ENCODE assay signal across 9 cellular contexts in the genomic region with DNA sequence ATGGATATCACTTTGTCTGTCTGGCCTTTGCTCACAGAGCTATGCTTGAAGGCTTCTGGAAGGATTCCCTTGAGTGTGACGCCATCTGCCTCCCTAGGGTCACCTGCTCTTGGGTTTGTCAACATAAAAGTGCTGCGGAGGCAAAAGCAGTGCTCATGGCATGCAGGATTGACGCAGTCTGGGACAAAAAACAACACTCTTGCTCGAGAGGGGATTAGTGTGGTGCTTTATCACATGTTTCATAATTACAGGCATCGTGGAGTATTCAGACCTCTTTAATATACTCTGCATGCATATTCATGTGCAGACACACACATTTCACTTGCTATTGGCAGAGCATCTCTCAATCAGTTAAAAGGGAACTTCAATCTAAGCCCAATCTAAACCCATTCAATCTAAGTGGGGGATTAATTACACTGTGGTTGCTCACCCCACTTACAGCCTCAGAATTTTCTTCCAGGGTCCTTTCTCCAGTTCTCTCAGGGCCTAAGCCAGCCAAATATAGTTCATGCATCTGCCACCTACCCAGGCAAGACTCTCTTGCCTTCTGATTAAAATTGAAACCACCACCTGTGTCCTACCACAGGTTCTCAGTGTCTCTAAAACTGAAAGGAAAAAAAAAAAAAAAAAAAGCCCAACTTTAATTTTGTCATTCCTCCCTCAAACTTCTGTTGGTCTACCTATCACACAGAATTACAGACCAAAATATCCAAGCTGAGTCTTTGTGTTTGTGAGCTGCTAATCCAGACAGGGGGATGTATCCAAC.
DNase-seq lines count a peak whose midpoint lies in the region; ATAC-seq lines count a peak whose summit lies in the region.
"Had no signal": no experiment of that assay in that cellular context is flagged by ENCODE, and none has a peak within 500 bp of the region (broad histone marks: within the 10 kb centered on the region; RNA-seq: fewer than 3 reads in every experiment).

No MANE protein-coding gene starts in this region.

- H3K4me3 Mint-ChIP-seq in activated T-helper 2 cell treated with anti-CD3 and anti-CD28 coated beads, Interferon-gamma antibody, Interleukin-2, Interleukin-4, amounts not matched to agents 10 μg/mL and 5 μg/mL and 100 μg/mL, durations not matched to agents 14 hours and 24 hours and 36 hours (ENCODE audit: low read depth) = peak overlapping the region; percentile 4
- H3K4me3 Mint-ChIP-seq: central memory CD8-positive, alpha-beta T cell had no signal

- H3K27ac Mint-ChIP-seq in activated T-helper 2 cell treated with anti-CD3 and anti-CD28 coated beads, Interferon-gamma antibody, Interleukin-2, Interleukin-4, amounts not matched to agents 10 μg/mL and 5 μg/mL and 100 μg/mL, durations not matched to agents 14 hours and 24 hours and 36 hours = peak overlapping the region; percentile 34

- H3K27me3 ChIP-seq in subcutaneous abdominal adipose tissue (ENCODE audit: control insufficient read depth in 5 of 5, insufficient read depth in 4 of 5, low read length in 5 of 5) = no peaks in the 10 kb centered on the region

- ATAC-seq in GM19351 (IDR thresholded peaks at IDR 0.05; ENCODE audit: unreplicated experiment) (peak; percentile 74), HG03342 (IDR thresholded peaks at IDR 0.05; ENCODE audit: unreplicated experiment) (peak; percentile 79)

- H3K9me3 Mint-ChIP-seq in activated T-helper 2 cell treated with anti-CD3 and anti-CD28 coated beads, Interferon-gamma antibody, Interleukin-2, Interleukin-4, amounts not matched to agents 10 μg/mL and 5 μg/mL and 100 μg/mL, durations not matched to agents 14 hours and 24 hours and 36 hours = no peaks in the 10 kb centered on the region
- H3K9me3 Mint-ChIP-seq: central memory CD8-positive, alpha-beta T cell had no signal

- peak overlapping the region; percentile 42 for H3K27ac ChIP-seq in subcutaneous abdominal adipose tissue (ENCODE audit: low read depth, low read length)

- H3K4me1 ChIP-seq in subcutaneous abdominal adipose tissue (ENCODE audit: control insufficient read depth in 5 of 5, insufficient read depth in 5 of 5, low read length in 5 of 5) = peaks cover 5 to 22% (median 21%) of the 10 kb centered on the region in 5 donors

- no peaks in the 10 kb centered on the region for H3K36me3 Mint-ChIP-seq in activated T-helper 2 cell treated with anti-CD3 and anti-CD28 coated beads, Interferon-gamma antibody, Interleukin-2, Interleukin-4, amounts not matched to agents 10 μg/mL and 5 μg/mL and 100 μg/mL, durations not matched to agents 14 hours and 24 hours and 36 hours (ENCODE audit: low read depth)

- H3K9me3 ChIP-seq in subcutaneous abdominal adipose tissue (ENCODE audit: control insufficient read depth in 5 of 5, low read length in 5 of 5) = no peaks in the 10 kb centered on the region

- peak; percentile 97 for DNase-seq in DMS79 (lab: John Stamatoyannopoulos, UW)
- peak; percentile 37 for DNase-seq in activated T-helper 2 cell treated with anti-CD3 and anti-CD28 coated beads, Interferon-gamma antibody, Interleukin-2, Interleukin-4, amounts not matched to agents 10 μg/mL and 5 μg/mL and 100 μg/mL, durations not matched to agents 14 hours and 24 hours and 36 hours (ENCODE audit: low spot score)
- DNase-seq in AG08395 (ENCODE audit: low spot score) = no peak
- no peak for DNase-seq in cerebellum (ENCODE audit: low spot score)
- DNase-seq in HK-2 (ENCODE audit: unreplicated experiment) = no peak

- intact Hi-C loops in activated T-helper 2 cell treated with anti-CD3 and anti-CD28 coated beads, Interferon-gamma antibody, Interleukin-2, Interleukin-4, amounts not matched to agents 10 μg/mL and 5 μg/mL and 100 μg/mL, durations not matched to agents 14 hours and 24 hours and 36 hours (cut with micrococcal nuclease) = loop anchor here (2.0 to 5.0 kb wide), 3 partner anchors 15 to 33 kb away; no protein-coding TSS in a partner anchor

- no peak overlapping the region for H3K9ac ChIP-seq in subcutaneous abdominal adipose tissue (ENCODE audit: low read length in 5 of 5)

- H3K4me3 ChIP-seq in subcutaneous abdominal adipose tissue (ENCODE audit: low read depth in 1 of 5, low read length in 5 of 5) = no peak overlapping the region

- H3K36me3 ChIP-seq in subcutaneous abdominal adipose tissue (ENCODE audit: control insufficient read depth in 5 of 5, insufficient read depth in 5 of 5, low read length in 5 of 5) = no peaks in the 10 kb centered on the region

- H3K27me3 Mint-ChIP-seq in activated T-helper 2 cell treated with anti-CD3 and anti-CD28 coated beads, Interferon-gamma antibody, Interleukin-2, Interleukin-4, amounts not matched to agents 10 μg/mL and 5 μg/mL and 100 μg/mL, durations not matched to agents 14 hours and 24 hours and 36 hours (ENCODE audit: low read depth) = no peaks in the 10 kb centered on the region
- H3K27me3 Mint-ChIP-seq: central memory CD8-positive, alpha-beta T cell had no signal

- peaks cover 53% of the 10 kb centered on the region for H3K4me1 Mint-ChIP-seq in activated T-helper 2 cell treated with anti-CD3 and anti-CD28 coated beads, Interferon-gamma antibody, Interleukin-2, Interleukin-4, amounts not matched to agents 10 μg/mL and 5 μg/mL and 100 μg/mL, durations not matched to agents 14 hours and 24 hours and 36 hours (ENCODE audit: low read depth)
- H3K4me1 Mint-ChIP-seq: central memory CD8-positive, alpha-beta T cell had no signal

Comparison
In these comparisons a context has a peak if more than half of its experiments do, and no peak if none do; other contexts are left out.
1. DNase-seq: peak in DMS79 (single experiment) and activated T-helper 2 cell treated with anti-CD3 and anti-CD28 coated beads, Interferon-gamma antibody, Interleukin-2, Interleukin-4, amounts not matched to agents 10 μg/mL and 5 μg/mL and 100 μg/mL, durations not matched to agents 14 hours and 24 hours and 36 hours (single experiment); none in AG08395 (single experiment), cerebellum (single experiment) and HK-2 (single experiment).